Comparison of ENCODE assay signal across 18 cellular contexts in the genomic region with DNA sequence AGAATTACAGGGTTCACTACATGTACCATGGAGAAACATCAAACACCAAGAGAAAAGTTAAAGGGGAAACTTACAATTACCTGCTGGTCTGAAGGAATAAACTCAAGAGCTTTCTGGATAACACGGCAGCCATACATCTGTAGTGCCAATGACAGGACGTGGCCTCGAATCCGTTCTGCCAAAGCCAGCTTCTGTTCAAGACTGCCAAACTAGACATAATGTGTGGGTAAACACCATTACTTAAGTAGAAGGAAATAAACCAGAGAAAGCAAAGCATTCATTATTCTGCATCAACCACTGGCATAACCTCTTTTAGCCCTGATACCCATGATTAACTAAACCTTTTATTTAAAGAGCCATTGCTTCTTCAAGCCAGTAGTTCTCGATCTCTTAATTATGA.
"Had no signal": no experiment of that assay in that cellular context is flagged by ENCODE, and none has a peak within 500 bp of the region (broad histone marks: within the 10 kb centered on the region; RNA-seq: fewer than 3 reads in every experiment).

No MANE protein-coding gene starts in this region.

- H3K9me3 Mint-ChIP-seq: activated naive CD8-positive, alpha-beta T cell treated with anti-CD3 and anti-CD28 coated beads, Interleukin-2, amount 10 ng/mL, durations not matched to agents 7 days and 5 days; memory B cell; nephron progenitor cell; T-cell had no signal

- ATAC-seq: stimulated activated naive CD8-positive, alpha-beta T cell treated with anti-CD3 and anti-CD28 coated beads, Interleukin-15, Interleukin-2, amounts not matched to agents 100 U/mL and 50 U/mL, for 24 hours; T-cell had no signal

- H3K27ac Mint-ChIP-seq: memory B cell, nephron progenitor cell, T-cell had no signal

- H3K4me1 Mint-ChIP-seq: nephron progenitor cell had no signal

- H3K4me3 Mint-ChIP-seq: activated naive CD8-positive, alpha-beta T cell treated with anti-CD3 and anti-CD28 coated beads, Interleukin-2, amount 10 ng/mL, durations not matched to agents 7 days and 5 days; memory B cell; nephron progenitor cell; T-cell had no signal

- H3K27me3 Mint-ChIP-seq: activated naive CD8-positive, alpha-beta T cell treated with anti-CD3 and anti-CD28 coated beads, Interleukin-2, amount 10 ng/mL, durations not matched to agents 7 days and 5 days; memory B cell; T-cell had no signal

- DNase-seq: activated CD4-positive, CD25-positive, alpha-beta regulatory T cell treated with anti-CD3 and anti-CD28 coated beads, Interleukin-2, amount 50 U/mL, for 72 hours; activated naive CD4-positive, alpha-beta T cell treated with Interleukin-2 at 50 U/mL for 16 hours; activated naive CD8-positive, alpha-beta T cell treated with anti-CD3 and anti-CD28 coated beads, Interleukin-2, amount 10 ng/mL, durations not matched to agents 7 days and 5 days; activated T-cell treated with anti-CD3 and anti-CD28 coated beads, Interleukin-2, amount 50 U/mL, for 1 hour; cerebellar nuclear complex; heart right ventricle; left colon; nephron progenitor cell; nucleus accumbens; spleen; stimulated activated CD4-positive, alpha-beta T cell treated with anti-CD3 and anti-CD28 coated beads, Interleukin-4, amount 100 ng/mL, for 1 hour; stimulated activated naive CD8-positive, alpha-beta T cell treated with anti-CD3 and anti-CD28 coated beads, Interleukin-15, Interleukin-2, amounts not matched to agents 100 U/mL and 50 U/mL, for 24 hours; T-cell; upper lobe of left lung; WERI-Rb-1 had no signal

- FAIRE-seq: keratinocyte, TTC549 had no signal
